In genomic region chr20:36498386-36499179, GRCh38 we compare ENCODE assay signal across 20 cellular contexts. TPM values are rescaled to one million over a fixed set of nuclear protein-coding genes. Genes with fewer than 3 reads are reported as not detected.
DNase-seq lines count a peak whose midpoint lies in the region; ATAC-seq and TF ChIP-seq lines count a peak whose summit lies in the region.
"Had no signal": no experiment of that assay in that cellular context is flagged by ENCODE, and none has a peak within 500 bp of the region (broad histone marks: within the 10 kb centered on the region; RNA-seq: fewer than 3 reads in every experiment).

No MANE protein-coding gene starts in this region.

- H3K27ac Mint-ChIP-seq in activated T-helper 17 cell treated with anti-CD3 and anti-CD28 coated beads, Interleukin-2, amount 50 U/mL, for 72 hours: peak overlapping the region; percentile 59
- no peak overlapping the region for H3K27ac Mint-ChIP-seq in type B pancreatic cell
- H3K27ac Mint-ChIP-seq: dendritic cell treated with granulocyte-macrophage colony-stimulating factor and Interleukin-4, amounts not matched to agents 40 ng/mL and 50 ng/mL, for 4 days had no signal

- peaks cover 58% of the 10 kb centered on the region for H3K36me3 Mint-ChIP-seq in activated T-helper 17 cell treated with anti-CD3 and anti-CD28 coated beads, Interleukin-2, amount 50 U/mL, for 72 hours (ENCODE audit: low read depth)
- H3K36me3 Mint-ChIP-seq in type B pancreatic cell: peaks cover 9% of the 10 kb centered on the region

- H3K4me1 ChIP-seq in mesodermal cell (ENCODE audit: control insufficient read depth, insufficient read depth, low read length, poor library complexity, severe bottlenecking): peaks cover 41% of the 10 kb centered on the region
- peaks cover 22 to 66% of the 10 kb centered on the region in 2 donors for H3K4me1 ChIP-seq in thoracic aorta (ENCODE audit: control insufficient read depth in 1 of 2, low read depth in 2 of 2)
- H3K4me1 ChIP-seq: BE2C, foreskin keratinocyte had no signal

- WGBS in mesodermal cell (ENCODE audit: insufficient coverage in 2 of 2), 2 experiments: 95 to 97% methylated on average over 10 to 12 of the region's 14 CpGs

- H3K9me3 Mint-ChIP-seq in activated T-helper 17 cell treated with anti-CD3 and anti-CD28 coated beads, Interleukin-2, amount 50 U/mL, for 72 hours: no peaks in the 10 kb centered on the region
- H3K9me3 Mint-ChIP-seq in type B pancreatic cell: no peaks in the 10 kb centered on the region
- H3K9me3 Mint-ChIP-seq: dendritic cell treated with granulocyte-macrophage colony-stimulating factor and Interleukin-4, amounts not matched to agents 40 ng/mL and 50 ng/mL, for 4 days; H9 had no signal

- no peaks in the 10 kb centered on the region for H3K27me3 Mint-ChIP-seq in activated T-helper 17 cell treated with anti-CD3 and anti-CD28 coated beads, Interleukin-2, amount 50 U/mL, for 72 hours
- H3K27me3 Mint-ChIP-seq in type B pancreatic cell: no peaks in the 10 kb centered on the region
- H3K27me3 Mint-ChIP-seq: dendritic cell treated with granulocyte-macrophage colony-stimulating factor and Interleukin-4, amounts not matched to agents 40 ng/mL and 50 ng/mL, for 4 days had no signal

- no peaks in the 10 kb centered on the region for H3K27me3 ChIP-seq in thoracic aorta (replicated peaks; ENCODE audit: insufficient read depth)
- H3K27me3 ChIP-seq: BE2C, foreskin keratinocyte had no signal

- intact Hi-C loops in Right ventricle myocardium superior (cut with DNase I): loop anchor here (5.0 kb wide), 1 partner anchor 44 kb away; the partner anchor contains the start of gene MYL9

- no peak for ATAC-seq in activated T-helper 17 cell treated with anti-CD3 and anti-CD28 coated beads, Interleukin-2, amount 50 U/mL, for 72 hours (replicated peaks)
- ATAC-seq in Right ventricle myocardium superior (ENCODE audit: poor library complexity) (peak; percentile 93), thoracic aorta (ENCODE audit: insufficient number of reproducible peaks, low FRiP score, low read depth) (no peak)
- ATAC-seq: foreskin keratinocyte, K562, PC-3 had no signal

- DNase-seq in Right ventricle myocardium superior (peak; percentile 79), thoracic aorta (ENCODE audit: low spot score) (no peak), CD1c-positive myeloid dendritic cell (ENCODE audit: extremely low spot score) (no peak), type B pancreatic cell (ENCODE audit: extremely low spot score, unreplicated experiment) (no peak), cerebellar cortex (ENCODE audit: low spot score) (no peak), COLO668 (lab: John Stamatoyannopoulos, UW; ENCODE audit: unreplicated experiment) (no peak)
- DNase-seq: activated CD4-positive, alpha-beta T cell treated with anti-CD3 and anti-CD28 coated beads for 48 hours; activated CD8-positive, alpha-beta memory T cell treated with anti-CD3 and anti-CD28 coated beads, Interleukin-2, amount 50 U/mL, for 4 hours; activated gamma-delta T cell treated with Interleukin-2 at 50 U/mL for 16 hours; BE2C; foreskin keratinocyte; H9; NCI-H2107; NCI-H526 treated with DMSO at 0.1 percent for 48 hours; PC-3; stimulated activated CD4-positive, alpha-beta T cell treated with anti-CD3 and anti-CD28 coated beads, Interleukin-2, amount 100 ng/mL, for 48 hours had no signal

- H3K27ac ChIP-seq in mesodermal cell (ENCODE audit: low read depth, low read length, severe bottlenecking) (peak overlapping the region; percentile 53), thoracic aorta (peak overlapping the region; percentile 52 to 61)
- H3K27ac ChIP-seq: foreskin keratinocyte had no signal

- H3K4me3 ChIP-seq in mesodermal cell (ENCODE audit: extremely low read depth, insufficient read depth, low read length, poor library complexity, severe bottlenecking): no peak overlapping the region
- H3K4me3 ChIP-seq in thoracic aorta: no peak overlapping the region
- H3K4me3 ChIP-seq: K562 had no signal

- H3K4me1 Mint-ChIP-seq in activated T-helper 17 cell treated with anti-CD3 and anti-CD28 coated beads, Interleukin-2, amount 50 U/mL, for 72 hours: peaks cover 9% of the 10 kb centered on the region
- peaks cover 3% of the 10 kb centered on the region for H3K4me1 Mint-ChIP-seq in type B pancreatic cell (ENCODE audit: unreplicated experiment)
- H3K4me1 Mint-ChIP-seq: H9 had no signal

- H3K9me3 ChIP-seq in mesodermal cell (ENCODE audit: control insufficient read depth, low read length): no peaks in the 10 kb centered on the region
- H3K9me3 ChIP-seq in thoracic aorta: no peaks in the 10 kb centered on the region
- H3K9me3 ChIP-seq: BE2C had no signal

- peaks cover 95% of the 10 kb centered on the region for H3K36me3 ChIP-seq in mesodermal cell (ENCODE audit: control insufficient read depth, insufficient read depth, low read length)
- peaks cover 46% of the 10 kb centered on the region for H3K36me3 ChIP-seq in thoracic aorta

- no peak for TF ChIP-seq CTCF in thoracic aorta (IDR thresholded peaks at IDR 0.05)
- TF ChIP-seq CTCF in type B pancreatic cell (conservative IDR thresholded peaks at IDR 0.05): no peak

- H3K4me3 Mint-ChIP-seq in activated T-helper 17 cell treated with anti-CD3 and anti-CD28 coated beads, Interleukin-2, amount 50 U/mL, for 72 hours: no peak overlapping the region
- no peak overlapping the region for H3K4me3 Mint-ChIP-seq in type B pancreatic cell
- H3K4me3 Mint-ChIP-seq: dendritic cell treated with granulocyte-macrophage colony-stimulating factor and Interleukin-4, amounts not matched to agents 40 ng/mL and 50 ng/mL, for 4 days; H9 had no signal

RNA-seq across cellular contexts. Expression of gene MYL9, which starts 42.7 kb away (rescaled TPM):
- 10 to 100 TPM in 1 of 2 donors, 1 to 10 TPM in 1; 4.4 to 10.1 TPM for total RNA-seq in activated T-helper 17 cell treated with anti-CD3 and anti-CD28 coated beads, Interleukin-2, amount 50 U/mL, for 72 hours
- 1,602 TPM for total RNA-seq in Right ventricle myocardium superior
- 294 TPM for polyA plus RNA-seq in mesodermal cell (2013, experiment 1 of 2)
- polyA plus RNA-seq in mesodermal cell (2013, experiment 2 of 2): 219 TPM
- 1,000 to 10,000 TPM in 1 of 2 donors, 100 to 1,000 TPM in 1; 531 to 1,491 TPM for total RNA-seq in thoracic aorta
- 55.1 and 59.0 TPM in 2 replicates for total RNA-seq in type B pancreatic cell (ENCODE audit: low replicate concordance)
